ENCODE assay signal across 8 cellular contexts in the genomic region with DNA sequence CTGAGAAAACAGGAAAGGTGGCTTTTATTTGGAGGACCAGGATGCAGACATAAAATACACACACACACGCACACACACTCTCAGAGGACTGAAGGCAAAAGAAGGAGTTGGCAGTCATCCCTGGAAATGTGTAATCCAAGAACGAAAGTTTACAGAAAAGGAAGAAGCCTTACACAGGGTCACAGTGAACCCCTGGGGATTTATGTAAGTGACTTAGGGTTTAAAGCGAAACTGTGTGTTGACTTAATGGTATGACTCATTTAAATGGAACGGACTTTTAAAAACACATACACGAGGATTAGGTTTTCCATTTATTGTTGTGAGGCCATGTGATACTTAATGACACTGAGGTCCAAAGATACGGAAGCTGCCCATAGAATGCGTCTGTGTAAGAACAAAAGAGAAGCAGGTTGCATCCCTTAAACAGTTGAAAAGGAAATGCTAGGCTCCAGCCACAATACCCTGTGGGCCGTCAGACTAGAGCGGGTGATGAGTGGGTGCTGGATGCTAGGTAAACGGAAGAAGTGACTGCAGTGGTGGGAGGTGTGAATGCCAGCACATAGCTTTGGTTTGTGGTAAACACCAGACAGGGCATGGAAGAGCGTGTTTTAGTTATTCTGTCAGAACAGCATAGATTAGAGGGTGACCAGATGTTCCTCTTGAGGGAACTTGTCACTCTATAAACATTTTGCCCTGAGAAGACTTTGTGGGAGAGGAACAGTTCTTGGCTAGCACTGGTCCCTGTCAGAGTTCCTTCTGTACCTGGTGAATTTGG. TPM values are rescaled to one million over a fixed set of nuclear protein-coding genes. Genes with fewer than 3 reads are reported as not detected.
DNase-seq lines count a peak whose midpoint lies in the region; ATAC-seq and TF ChIP-seq lines count a peak whose summit lies in the region.

No MANE protein-coding gene starts in this region.

- ATAC-seq in HG02588 (IDR thresholded peaks at IDR 0.05; ENCODE audit: unreplicated experiment), result peak; percentile 96
- ATAC-seq in activated CD8-positive, alpha-beta T cell treated with anti-CD3 and anti-CD28 coated beads, Interleukin-2, amount 10 ng/mL, durations not matched to agents 7 days and 5 days, result peak; percentile 94

- no peak overlapping the region for H2AFZ ChIP-seq in osteoblast (ENCODE audit: low read length)

- H3K4me2 ChIP-seq in osteoblast (ENCODE audit: insufficient read depth, low read length), result peak overlapping the region; percentile 69

- H3K4me1 Mint-ChIP-seq in activated CD8-positive, alpha-beta T cell treated with anti-CD3 and anti-CD28 coated beads, Interleukin-2, amount 10 ng/mL, durations not matched to agents 7 days and 5 days (ENCODE audit: low read depth), result peaks cover 22% of the 10 kb centered on the region

- peak; percentile 79 for DNase-seq in GM12865 (ENCODE audit: low read depth)
- peak; percentile 43 for DNase-seq in NCI-H146 (lab: John Stamatoyannopoulos, UW)
- peak; percentile 78 for DNase-seq in activated CD8-positive, alpha-beta T cell treated with anti-CD3 and anti-CD28 coated beads, Interleukin-2, amount 10 ng/mL, durations not matched to agents 7 days and 5 days
- DNase-seq in epithelial cell of prostate (ENCODE audit: low read depth, low spot score), result peak; percentile 95
- DNase-seq in osteoblast (ENCODE audit: insufficient read length, low spot score, missing footprints), result peak; percentile 82
- DNase-seq in tibial nerve (ENCODE audit: low spot score in 2 of 2), result peak in 1 of 2 donors; percentile 60
- DNase-seq in NCI-H526 treated with DMSO at 0.1 percent for 48 hours (lab: John Stamatoyannopoulos, UW), result no peak

- TF ChIP-seq CTCF in GM12865 (IDR thresholded peaks at IDR 0.05; ENCODE audit: insufficient read depth, low read depth, low read length, missing control alignments) (no peak), osteoblast (IDR thresholded peaks at IDR 0.05; ENCODE audit: extremely low read depth, low read depth, low read length) (no peak), tibial nerve (IDR thresholded peaks at IDR 0.05) (no peak)

- peaks cover 38% of the 10 kb centered on the region for H3K27me3 Mint-ChIP-seq in activated CD8-positive, alpha-beta T cell treated with anti-CD3 and anti-CD28 coated beads, Interleukin-2, amount 10 ng/mL, durations not matched to agents 7 days and 5 days (ENCODE audit: low read depth)

- no peaks in the 10 kb centered on the region for H3K79me2 ChIP-seq in osteoblast (ENCODE audit: insufficient read depth, low read length)

- peak overlapping the region; percentile 8 for H3K4me3 Mint-ChIP-seq in activated CD8-positive, alpha-beta T cell treated with anti-CD3 and anti-CD28 coated beads, Interleukin-2, amount 10 ng/mL, durations not matched to agents 7 days and 5 days

- H3K4me1 ChIP-seq in osteoblast (ENCODE audit: insufficient read depth, low read length) (peaks cover 31% of the 10 kb centered on the region), tibial nerve (peaks cover 0 to 21% (median 4%) of the 10 kb centered on the region in 4 donors)

- H3K36me3 ChIP-seq in osteoblast (ENCODE audit: insufficient read depth, low read length), result no peaks in the 10 kb centered on the region
- no peaks in the 10 kb centered on the region for H3K36me3 ChIP-seq in tibial nerve

- POLR2A ChIA-PET in activated CD8-positive, alpha-beta T cell treated with anti-CD3 and anti-CD28 coated beads, Interleukin-2, amount 10 ng/mL, durations not matched to agents 7 days and 5 days (lab: Charles Lee), result interaction anchor here (1.0 to 3.3 kb wide), 2 partner anchors 22 to 410 kb away, joined by 3 to 11 read pairs; partner anchors contain the start of genes BCL10 and ZNHIT6

- peak overlapping the region; percentile 3 for H3K27ac Mint-ChIP-seq in activated CD8-positive, alpha-beta T cell treated with anti-CD3 and anti-CD28 coated beads, Interleukin-2, amount 10 ng/mL, durations not matched to agents 7 days and 5 days

- peak; percentile 25 to 75 for TF ChIP-seq EP300 in tibial nerve (IDR thresholded peaks at IDR 0.05)

- 54 to 60% methylated on average over 11 of the region's 11 CpGs for WGBS in tibial nerve, 2 donors

- TF ChIP-seq POLR2A in tibial nerve (IDR thresholded peaks at IDR 0.05), result no peak

- no peaks in the 10 kb centered on the region for H3K9me3 ChIP-seq in osteoblast (ENCODE audit: low read depth, low read length)
- no peaks in the 10 kb centered on the region for H3K9me3 ChIP-seq in tibial nerve

- H3K4me3 ChIP-seq in GM12865 (ENCODE audit: low read depth, low read length) (no peak overlapping the region), osteoblast (ENCODE audit: insufficient read depth, low read length) (peak overlapping the region; percentile 41), tibial nerve (no peak overlapping the region)

- H3K27ac ChIP-seq in epithelial cell of prostate, result peak overlapping the region; percentile 96
- H3K27ac ChIP-seq in osteoblast (ENCODE audit: low read depth, low read length), result peak overlapping the region; percentile 91
- peak overlapping the region in 2 of 4 donors; percentile 33 to 42 for H3K27ac ChIP-seq in tibial nerve

- H4K20me1 ChIP-seq in osteoblast (ENCODE audit: insufficient read depth, low read length), result no peaks in the 10 kb centered on the region

- H3K9me3 Mint-ChIP-seq in activated CD8-positive, alpha-beta T cell treated with anti-CD3 and anti-CD28 coated beads, Interleukin-2, amount 10 ng/mL, durations not matched to agents 7 days and 5 days (ENCODE audit: insufficient read depth), result no peaks in the 10 kb centered on the region

- CTCF ChIA-PET in activated CD8-positive, alpha-beta T cell treated with anti-CD3 and anti-CD28 coated beads, Interleukin-2, amount 10 ng/mL, durations not matched to agents 7 days and 5 days (lab: Charles Lee), result interaction anchor here (0.7 to 3.6 kb wide), 5 partner anchors 10 to 353 kb away, joined by 3 to 12 read pairs (median 4); partner anchors contain the start of gene BCL10

- H3K27me3 ChIP-seq in osteoblast (ENCODE audit: insufficient read depth, low read length) (no peaks in the 10 kb centered on the region), tibial nerve (no peaks in the 10 kb centered on the region)

- H3K36me3 Mint-ChIP-seq in activated CD8-positive, alpha-beta T cell treated with anti-CD3 and anti-CD28 coated beads, Interleukin-2, amount 10 ng/mL, durations not matched to agents 7 days and 5 days (ENCODE audit: low read depth), result no peaks in the 10 kb centered on the region

RNA-seq across cellular contexts. Expression of gene BCL10, which starts 21.6 kb away (rescaled TPM):
- total RNA-seq in activated CD8-positive, alpha-beta T cell treated with anti-CD3 and anti-CD28 coated beads, Interleukin-2, amount 10 ng/mL, durations not matched to agents 7 days and 5 days, result 10 to 100 TPM; 26.4 to 27.0 TPM
- total RNA-seq in osteoblast (30.4 and 35.7 TPM in 2 replicates), tibial nerve (10 to 100 TPM; 12.6 to 20.3 (median 13.0) TPM)

RNA-seq across cellular contexts. Expression of gene C1orf52, which starts 38.6 kb away (rescaled TPM):
- total RNA-seq in activated CD8-positive, alpha-beta T cell treated with anti-CD3 and anti-CD28 coated beads, Interleukin-2, amount 10 ng/mL, durations not matched to agents 7 days and 5 days, result 10 to 100 TPM; 25.5 to 29.5 TPM
- total RNA-seq in osteoblast (11.2 and 13.0 TPM in 2 replicates), tibial nerve (10 to 100 TPM; 12.7 to 34.8 (median 24.5) TPM)
